Comparison of ENCODE assay signal across 1 cellular context in genomic region chr10:100744980-100745881, GRCh38.
TF ChIP-seq lines count a peak whose summit lies in the region.

PAX2 (plus strand) TSS chr10:100745582; CDS start chr10:100746261, 679 bp downstream.

TF ChIP-seq in IMR-90, 13 proteins besides CTCF, POLR2A, EP300 and RAD21 (continued from another document):
- TF ChIP-seq RCOR1 (IDR thresholded peaks at IDR 0.05; ENCODE audit: insufficient replicate concordance, low read length) (no peak), ELK1 (IDR thresholded peaks at IDR 0.05; ENCODE audit: borderline replicate concordance, low read depth, low read length) (no peak), MAZ (IDR thresholded peaks at IDR 0.05; ENCODE audit: borderline replicate concordance, low read depth, low read length) (no peak), BHLHE40 (IDR thresholded peaks at IDR 0.05; ENCODE audit: low read depth, low read length) (no peak), USF2 (IDR thresholded peaks at IDR 0.05; ENCODE audit: low read depth, low read length) (no peak), SMC3 (IDR thresholded peaks at IDR 0.05; ENCODE audit: low read depth, low read length) (no peak), MXI1 (IDR thresholded peaks at IDR 0.05; ENCODE audit: borderline replicate concordance, low read depth, low read length) (no peak), NFE2L2 (IDR thresholded peaks at IDR 0.05; ENCODE audit: low read depth, low read length) (no peak)
TF ChIP-seq in IMR-90: peak in this region for 0.
